10 cellular contexts compared by ENCODE assay signal in genomic region chr14:69650948-69651369, GRCh38. TPM values are rescaled to one million over a fixed set of nuclear protein-coding genes. Genes with fewer than 3 reads are reported as not detected.
DNase-seq lines count a peak whose midpoint lies in the region; ATAC-seq, FAIRE-seq and TF ChIP-seq lines count a peak whose summit lies in the region.
"Had no signal": no experiment of that assay in that cellular context is flagged by ENCODE, and none has a peak within 500 bp of the region (broad histone marks: within the 10 kb centered on the region; RNA-seq: fewer than 3 reads in every experiment).

No MANE protein-coding gene starts in this region.

- H3K4me1 ChIP-seq in RWPE2 (ENCODE audit: insufficient read depth, poor library complexity, severe bottlenecking) (peaks cover 70% of the 10 kb centered on the region), prostate gland (replicated peaks) (peaks cover 22% of the 10 kb centered on the region)

- no peak for TF ChIP-seq POLR2A in prostate gland (IDR thresholded peaks at IDR 0.05)

- TF ChIP-seq CTCF in RWPE2 (IDR thresholded peaks at IDR 0.05; ENCODE audit: poor library complexity, severe bottlenecking): no peak
- TF ChIP-seq CTCF in prostate gland (IDR thresholded peaks at IDR 0.05): no peak

- DNase-seq in EH (ENCODE audit: low read depth): peak; percentile 72
- DNase-seq in RWPE2 (ENCODE audit: low spot score): no peak
- DNase-seq in prostate gland (ENCODE audit: low spot score): no peak
- no peak for DNase-seq in SKM-1 treated with dmso at 0.1 percent for 144 hours (lab: John Stamatoyannopoulos, UW; ENCODE audit: unreplicated experiment)
- DNase-seq in GM19239 (ENCODE audit: insufficient read length, low spot score): no peak
- DNase-seq in retina: no peak
- DNase-seq: anterior cingulate cortex, SK-N-SH had no signal

- ATAC-seq in RWPE2 (ENCODE audit: low read depth) (peak; percentile 73), esophagus mucosa (peak; percentile 51), GM21717 (IDR thresholded peaks at IDR 0.05; ENCODE audit: unreplicated experiment) (no peak)

- 37% methylated on average over 3 of the region's 3 CpGs for WGBS in prostate gland

- H3K9me3 ChIP-seq in RWPE2 (ENCODE audit: severe bottlenecking): no peaks in the 10 kb centered on the region
- no peaks in the 10 kb centered on the region for H3K9me3 ChIP-seq in prostate gland
- H3K9me3 ChIP-seq: SK-N-SH had no signal

- FAIRE-seq in GM19239 (lab: Jason Lieb, UNC): no peak

- H3K27ac ChIP-seq in RWPE2 (ENCODE audit: poor library complexity, severe bottlenecking) (peak overlapping the region; percentile 85), prostate gland (peak overlapping the region; percentile 33 to 52)

- intact Hi-C loops in prostate gland (cut with DNase I): loop anchor here (5.0 kb wide), 1 partner anchor 34 kb away; no protein-coding TSS in a partner anchor

- H3K36me3 ChIP-seq in RWPE2 (ENCODE audit: low read depth): no peaks in the 10 kb centered on the region
- no peaks in the 10 kb centered on the region for H3K36me3 ChIP-seq in prostate gland

- H3K4me3 ChIP-seq in RWPE2 (ENCODE audit: severe bottlenecking): no peak overlapping the region
- no peak overlapping the region for H3K4me3 ChIP-seq in prostate gland

- H3K27me3 ChIP-seq in RWPE2 (ENCODE audit: insufficient read depth, poor library complexity, severe bottlenecking) (no peaks in the 10 kb centered on the region), prostate gland (replicated peaks; ENCODE audit: insufficient read depth) (no peaks in the 10 kb centered on the region)

RNA-seq across cellular contexts. Expression of gene SUSD6, which starts 39.6 kb away (rescaled TPM):
- total RNA-seq in esophagus mucosa: 35.2 TPM
- 10 to 100 TPM; 41.1 to 52.3 TPM for total RNA-seq in prostate gland
